In the genomic region with DNA sequence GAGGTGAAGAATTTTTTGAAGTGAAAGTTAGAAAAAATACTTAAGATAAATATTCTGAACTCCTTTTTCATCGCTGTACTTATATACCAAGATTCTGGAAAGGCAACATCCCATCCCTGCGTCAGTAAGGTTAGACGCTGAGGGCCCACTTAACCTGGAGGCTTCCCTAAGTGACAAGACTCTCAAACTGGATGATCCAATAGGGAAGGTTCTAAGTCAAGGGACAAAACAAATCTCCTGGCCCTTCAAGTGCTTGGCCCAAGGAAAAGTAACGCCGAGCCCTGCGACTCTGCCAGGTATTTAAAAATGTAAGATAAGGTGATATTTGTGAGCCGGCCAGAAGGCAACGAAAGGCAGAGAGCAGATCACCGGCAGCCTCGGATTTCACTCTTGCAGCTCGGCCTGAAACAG, we compare ENCODE assay signal across 8 cellular contexts. TPM values are rescaled to one million over a fixed set of nuclear protein-coding genes. Genes with fewer than 3 reads are reported as not detected.
DNase-seq lines count a peak whose midpoint lies in the region; ATAC-seq, FAIRE-seq and TF ChIP-seq lines count a peak whose summit lies in the region.

No MANE protein-coding gene starts in this region.

- peaks cover 0 to 4% (median 0%) of the 10 kb centered on the region in 3 donors for H3K36me3 Mint-ChIP-seq in CD8-positive, alpha-beta memory T cell
- no peaks in the 10 kb centered on the region for H3K36me3 Mint-ChIP-seq in neural progenitor cell

- peaks cover 46% of the 10 kb centered on the region for H3K4me1 ChIP-seq in CD8-positive, alpha-beta memory T cell (ENCODE audit: insufficient read depth, low read length)
- H3K4me1 ChIP-seq in H1 (replicated peaks in 1 of 4; ENCODE audit: control insufficient read depth in 3 of 4, insufficient read depth in 4 of 4, low read length in 3 of 4) (peaks cover 0 to 8% (median 3%) of the 10 kb centered on the region in 4 experiments; a peak in 5 of 7 replicates), neural progenitor cell (peaks cover 33% of the 10 kb centered on the region)

- ATAC-seq in HG03175 (IDR thresholded peaks at IDR 0.05; ENCODE audit: unreplicated experiment) = no peak

- H3K4ac ChIP-seq in H1 (replicated peaks; ENCODE audit: insufficient read length, low read depth, low read length) = no peak overlapping the region

- H3K79me2 ChIP-seq in H1 (ENCODE audit: control insufficient read depth in 1 of 2, insufficient read depth in 2 of 2, low read length in 2 of 2) (0 out of 4 replicates have a peak, but pooled peaks cover 0 to 11% of the 10 kb centered on the region in 2 experiments), neural progenitor cell (ENCODE audit: low read depth) (no peaks in the 10 kb centered on the region)

- POLR2A ChIA-PET in CD8-positive, alpha-beta memory T cell (lab: Charles Lee) = no interaction called here
- POLR2A ChIA-PET in H1 (lab: Charles Lee; ENCODE audit: partially characterized antibody) = interaction anchor here (1.2 kb wide), 1 partner anchor 20 kb away, joined by 3 read pairs; no protein-coding TSS in a partner anchor

- H3K14ac ChIP-seq in H1 (ENCODE audit: insufficient read length) = no peak overlapping the region

- peaks cover 2% of the 10 kb centered on the region; the same call in 1 of the 2 replicates for H3K79me1 ChIP-seq in H1 (ENCODE audit: low read depth, low read length)

- no peak for TF ChIP-seq EP300 in H1 (IDR thresholded peaks at IDR 0.05; ENCODE audit: borderline replicate concordance in 1 of 2, low read depth in 2 of 2, low read length in 2 of 2)

- no peak overlapping the region for H4K8ac ChIP-seq in H1 (ENCODE audit: extremely low read depth, insufficient read depth, low read length)

- H3K4me3 ChIP-seq in CD8-positive, alpha-beta memory T cell (ENCODE audit: low read length) = peak overlapping the region; percentile 71
- peak overlapping the region; percentile 53 to 73 (median 68) for H3K4me3 ChIP-seq in H1 (ENCODE audit: extremely low read depth in 1 of 4, insufficient read depth in 2 of 4, low read depth in 3 of 4, low read length in 4 of 4)
- peak overlapping the region; percentile 76 for H3K4me3 ChIP-seq in neural progenitor cell

- H3K9ac ChIP-seq in H1 (replicated peaks in 1 of 4; ENCODE audit: extremely low read depth in 1 of 4, low read depth in 3 of 4, low read length in 3 of 4) (peak overlapping the region in 2 of 4 experiments; percentile 58 to 87; a peak in 3 of 7 replicates), neural progenitor cell (no peak overlapping the region)

- H3K27ac Mint-ChIP-seq in CD8-positive, alpha-beta memory T cell = peak overlapping the region; percentile 81 to 97 (median 91)
- H3K27ac Mint-ChIP-seq in neural progenitor cell = peak overlapping the region; percentile 98

- peaks cover 30% of the 10 kb centered on the region for H3F3A ChIP-seq in neural progenitor cell (ENCODE audit: low read depth)

- TF ChIP-seq POLR2A in H1 (IDR thresholded peaks at IDR 0.05; ENCODE audit: control extremely low read depth in 1 of 2, low read depth in 2 of 2, low read length in 2 of 2) (no peak), GM12891 (IDR thresholded peaks at IDR 0.05; ENCODE audit: low read depth, low read length) (no peak)

- H2AFZ ChIP-seq in H1 (ENCODE audit: low read length) (no peak overlapping the region; the same call in 1 of the 2 replicates), neural progenitor cell (replicated peaks) (peak overlapping the region; percentile 91)

- no peaks in the 10 kb centered on the region for H3K36me3 ChIP-seq in CD8-positive, alpha-beta memory T cell (ENCODE audit: insufficient read depth, low read length)
- H3K36me3 ChIP-seq in H1 (ENCODE audit: control insufficient read depth in 2 of 4, insufficient read depth in 4 of 4, low read length in 3 of 4) (no peaks in the 10 kb centered on the region), neural progenitor cell (no peaks in the 10 kb centered on the region)

- H2BK20ac ChIP-seq in H1 (ENCODE audit: low read length) = no peak overlapping the region

- H3K27ac ChIP-seq in CD8-positive, alpha-beta memory T cell (ENCODE audit: low read depth, low read length) = peak overlapping the region; percentile 74
- no peak overlapping the region for H3K27ac ChIP-seq in H1 (ENCODE audit: low read depth, low read length)
- no peak overlapping the region for H3K27ac ChIP-seq in neural progenitor cell

- H3K4me1 Mint-ChIP-seq in CD8-positive, alpha-beta memory T cell = peaks cover 40 to 43% (median 43%) of the 10 kb centered on the region in 3 donors
- peaks cover 38% of the 10 kb centered on the region for H3K4me1 Mint-ChIP-seq in neural progenitor cell

- no peak for FAIRE-seq in H1 (lab: Jason Lieb, UNC)
- no peak for FAIRE-seq in GM12891 (lab: Jason Lieb, UNC)

- H3K23me2 ChIP-seq in H1 (ENCODE audit: low read depth, low read length) = peaks cover 10% of the 10 kb centered on the region; the same call in 1 of the 2 replicates

- no peak overlapping the region for H2BK120ac ChIP-seq in H1 (replicated peaks; ENCODE audit: low read depth, low read length)

- H3K56ac ChIP-seq in H1 (replicated peaks; ENCODE audit: insufficient read length, low read depth, low read length) = no peak overlapping the region

- peak overlapping the region; percentile 84 to 93 (median 92) for H3K4me3 Mint-ChIP-seq in CD8-positive, alpha-beta memory T cell
- peak overlapping the region; percentile 99 for H3K4me3 Mint-ChIP-seq in neural progenitor cell

- H3K4me2 ChIP-seq in H1 (ENCODE audit: insufficient read depth in 1 of 2, low read depth in 2 of 2, low read length in 2 of 2) = peak overlapping the region; percentile 85 to 89
- peak overlapping the region; percentile 86 for H3K4me2 ChIP-seq in neural progenitor cell

- no peaks in the 10 kb centered on the region for H3K9me3 ChIP-seq in CD8-positive, alpha-beta memory T cell (ENCODE audit: low read length)
- H3K9me3 ChIP-seq in H1 (ENCODE audit: insufficient read depth in 2 of 2, low read depth in 1 of 2, low read length in 1 of 2) = no peaks in the 10 kb centered on the region
- no peaks in the 10 kb centered on the region for H3K9me3 ChIP-seq in neural progenitor cell (ENCODE audit: low read depth)

- H4K20me1 ChIP-seq in H1 (replicated peaks in 1 of 2; ENCODE audit: control insufficient read depth in 1 of 2, insufficient read depth in 2 of 2, low read length in 2 of 2) (peaks cover 5 to 7% of the 10 kb centered on the region in 2 experiments), neural progenitor cell (ENCODE audit: low read depth) (peaks cover 10% of the 10 kb centered on the region)

- TF ChIP-seq CTCF in H1 (IDR thresholded peaks at IDR 0.05; ENCODE audit: control extremely low read depth in 1 of 3, insufficient read depth in 1 of 3, low read depth in 1 of 3, low read length in 3 of 3) = no peak
- no peak for TF ChIP-seq CTCF in neural progenitor cell (IDR thresholded peaks at IDR 0.05)

- no peaks in the 10 kb centered on the region for H3K27me3 ChIP-seq in CD8-positive, alpha-beta memory T cell (ENCODE audit: insufficient read depth, low read length, poor library complexity, severe bottlenecking)
- H3K27me3 ChIP-seq in H1 (replicated peaks in 1 of 4; ENCODE audit: control insufficient read depth in 3 of 4, extremely low read depth in 1 of 4, insufficient read depth in 3 of 4, low read length in 3 of 4) (no peaks in the 10 kb centered on the region), neural progenitor cell (peaks cover 29% of the 10 kb centered on the region)

- H3K23ac ChIP-seq in H1 (ENCODE audit: insufficient read length) = no peak overlapping the region

- no peak overlapping the region for H2AK5ac ChIP-seq in H1 (ENCODE audit: low read depth, low read length)

- H4K91ac ChIP-seq in H1 (replicated peaks; ENCODE audit: insufficient read length, low read length) = no peak overlapping the region

- H4K5ac ChIP-seq in H1 (ENCODE audit: insufficient read length, low read depth, low read length) = no peak overlapping the region

- WGBS in H1 (ENCODE audit: extremely low coverage in 1 of 2, insufficient coverage in 1 of 2, insufficient read length in 1 of 2, insufficient replicate concordance in 2 of 2, low coverage in 1 of 2, low lambda C conversion rate in 2 of 2, missing lambda C conversion rate in 1 of 2), 2 experiments = 15% methylated on average over 11 of the region's 11 CpGs; no CpG with 5 or more reads in 1 of the 2 experiments

- TF ChIP-seq RAD21 in H1 (IDR thresholded peaks at IDR 0.05 in 1 of 2, conservative IDR thresholded peaks at IDR 0.05 in 1 of 2; ENCODE audit: low read depth in 2 of 2, low read length in 2 of 2) = no peak

- no peak overlapping the region for H2BK12ac ChIP-seq in H1 (ENCODE audit: low read depth, low read length)

- CTCF ChIA-PET in CD8-positive, alpha-beta memory T cell (lab: Charles Lee) = interaction anchor here (0.7 kb wide), 1 partner anchor 127 kb away, joined by 3 read pairs; no protein-coding TSS in a partner anchor
- CTCF ChIA-PET in H1 (lab: Charles Lee; ENCODE audit: partially characterized antibody) = no interaction called here

- no peak overlapping the region for H2BK5ac ChIP-seq in H1 (ENCODE audit: low read depth, low read length)

- H3K27me3 Mint-ChIP-seq in CD8-positive, alpha-beta memory T cell = peaks cover 0 to 4% of the 10 kb centered on the region in 2 donors
- peaks cover 6% of the 10 kb centered on the region for H3K27me3 Mint-ChIP-seq in neural progenitor cell (ENCODE audit: insufficient read depth, low read depth)

- H2BK15ac ChIP-seq in H1 (ENCODE audit: low read length) = no peak overlapping the region

- DNase-seq in CD8-positive, alpha-beta memory T cell = no peak
- peak; percentile 60 for DNase-seq in NCI-H69 (lab: John Stamatoyannopoulos, UW)
- no peak for DNase-seq in H1 (ENCODE audit: low read depth in 1 of 2, low spot score in 2 of 2)
- no peak for DNase-seq in neural progenitor cell (ENCODE audit: low spot score)
- DNase-seq in NCI-H446 treated with DMSO at 0.1 percent for 48 hours (lab: John Stamatoyannopoulos, UW) = no peak
- DNase-seq in GM12891 (ENCODE audit: insufficient read length, low spot score) = no peak
- no peak for DNase-seq in HuH-7 (ENCODE audit: low spot score)

- no peaks in the 10 kb centered on the region for H3K9me3 Mint-ChIP-seq in CD8-positive, alpha-beta memory T cell
- peaks cover 3% of the 10 kb centered on the region for H3K9me3 Mint-ChIP-seq in neural progenitor cell

- H3K18ac ChIP-seq in H1 (ENCODE audit: extremely low read depth, low read length) = no peak overlapping the region; the same call in 1 of the 2 replicates

RNA-seq across cellular contexts. Expression of a gene that starts 1.3 kb away (rescaled TPM):
- total RNA-seq in CD8-positive, alpha-beta memory T cell = 10 to 100 TPM; 25.7 to 28.3 TPM
- 11.2 TPM for polyA plus RNA-seq in CD8-positive, alpha-beta memory T cell
- total RNA-seq in H1 (2021; fragmentation: NEBNext Ultra II Directional; extraction: Animal tissue kit (Norgen Biotek cat#: 25700)) = 23.7 and 23.8 TPM in 2 replicates
- 9.8 and 13.7 TPM in 2 replicates for polyA plus RNA-seq in H1 (2011; rRNA removed)
- polyA plus RNA-seq in H1 (2011; cell fraction: cytosol; rRNA removed) = 15.3 TPM
- polyA plus RNA-seq in H1 (2011; cell fraction: nucleus; rRNA removed) = 4.1 TPM
- polyA plus RNA-seq in H1 (2012, experiment 1 of 2) = 12.5 to 17.7 TPM (median 14.3 TPM) in 4 replicates
- polyA plus RNA-seq in H1 (2012, experiment 2 of 2) = 3.8 TPM
- polyA plus RNA-seq in H1 (2013, experiment 1 of 2) = 16.4 TPM
- 16.0 TPM for polyA plus RNA-seq in H1 (2013, experiment 2 of 2)
- polyA minus RNA-seq in H1 (2011; rRNA and poly(A)+ RNA removed) = 7.1 and 10.9 TPM in 2 replicates
- 8.7 TPM for polyA minus RNA-seq in H1 (2011; cell fraction: cytosol; rRNA and poly(A)+ RNA removed)
- 13.1 TPM for polyA minus RNA-seq in H1 (2011; cell fraction: nucleus; rRNA and poly(A)+ RNA removed)
- total RNA-seq in neural progenitor cell (ENCODE audit: low replicate concordance) = 18.5 and 23.8 TPM in 2 replicates
- 0.08 TPM for polyA plus RNA-seq in GM12891 (2012; ENCODE audit: low read depth, missing spikeins)
